ENCODE assay signal across 8 cellular contexts in genomic region chr1:23838401-23838866, GRCh38. TPM values are rescaled to one million over a fixed set of nuclear protein-coding genes. Genes with fewer than 3 reads are reported as not detected.
DNase-seq lines count a peak whose midpoint lies in the region; ATAC-seq lines count a peak whose summit lies in the region.

No MANE protein-coding gene starts in this region.

- DNase-seq in DMS 273 (lab: John Stamatoyannopoulos, UW; ENCODE audit: unreplicated experiment) (peak; percentile 80), NCI-H748 (lab: John Stamatoyannopoulos, UW; ENCODE audit: unreplicated experiment) (peak; percentile 50), mucosa of gallbladder (ENCODE audit: low spot score) (peak; percentile 50), pons (ENCODE audit: low spot score) (no peak)
- DNase-seq in activated CD8-positive, alpha-beta memory T cell treated with anti-CD3 and anti-CD28 coated beads for 24 hours, result peak; percentile 90
- peak; percentile 54 for DNase-seq in stimulated activated CD8-positive, alpha-beta memory T cell treated with anti-CD3 and anti-CD28 coated beads, Interleukin-4, amount 100 ng/mL, for 24 hours (ENCODE audit: low read depth)

- no peaks in the 10 kb centered on the region for H3K9me3 ChIP-seq in endocrine pancreas (ENCODE audit: control insufficient read depth, low read length)

- H3K4me3 ChIP-seq in endocrine pancreas (ENCODE audit: control insufficient read depth, insufficient read depth, low read length), result peak overlapping the region; percentile 61

- no peaks in the 10 kb centered on the region for H3K36me3 ChIP-seq in endocrine pancreas (ENCODE audit: control insufficient read depth, insufficient read depth, low read length)

- peak; percentile 56 for ATAC-seq in HG02759 (IDR thresholded peaks at IDR 0.05; ENCODE audit: unreplicated experiment)

- no peaks in the 10 kb centered on the region for H3K4me1 ChIP-seq in endocrine pancreas (ENCODE audit: control insufficient read depth, insufficient read depth, low read length)

- H3K27me3 ChIP-seq in endocrine pancreas (ENCODE audit: control insufficient read depth, insufficient read depth, low read length), result no peaks in the 10 kb centered on the region

- H3K9ac ChIP-seq in endocrine pancreas (ENCODE audit: control insufficient read depth, insufficient read depth, low read length), result no peak overlapping the region

RNA-seq across cellular contexts. Expression of gene HMGCL, which starts 13.2 kb away (rescaled TPM):
- total RNA-seq in mucosa of gallbladder, result 57.6 TPM

RNA-seq across cellular contexts. Expression of gene FUCA1, which starts 29.7 kb away (rescaled TPM):
- total RNA-seq in mucosa of gallbladder, result 65.9 TPM

RNA-seq across cellular contexts. Expression of gene GALE, which starts 37.9 kb away (rescaled TPM):
- 111 TPM for total RNA-seq in mucosa of gallbladder

RNA-seq across cellular contexts. Expression of gene LYPLA2, which starts 47.5 kb away (rescaled TPM):
- total RNA-seq in mucosa of gallbladder, result 63.2 TPM
